Comparison of ENCODE assay signal across 26 cellular contexts in the genomic region with DNA sequence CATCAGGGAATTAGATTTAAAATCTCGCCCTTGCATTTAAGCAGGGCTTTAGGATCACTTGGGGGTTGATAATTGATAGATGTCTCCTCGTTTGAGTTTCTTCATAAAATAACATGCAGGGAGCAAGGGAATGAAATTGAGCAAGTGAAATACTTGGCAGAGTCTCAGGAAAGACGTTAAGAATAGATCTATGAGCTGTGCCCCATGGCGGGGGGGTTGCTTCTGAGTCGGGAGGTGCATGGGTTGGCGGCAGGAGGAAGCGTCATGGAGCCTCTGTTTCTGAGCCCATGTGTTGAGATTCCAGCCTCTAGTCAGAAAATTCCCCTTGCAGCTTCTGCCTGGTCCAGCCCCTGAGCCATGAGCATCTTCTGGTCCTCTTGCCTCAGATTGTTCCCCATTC.
"Had no signal": no experiment of that assay in that cellular context is flagged by ENCODE, and none has a peak within 500 bp of the region (broad histone marks: within the 10 kb centered on the region; RNA-seq: fewer than 3 reads in every experiment).

No MANE protein-coding gene starts in this region.

- H3K4me2 ChIP-seq: SK-N-SH had no signal

- DNase-seq: activated CD4-positive, alpha-beta memory T cell treated with anti-CD3 and anti-CD28 coated beads, Interleukin-2, amount 10 ng/mL, durations not matched to agents 7 days and 5 days; activated CD4-positive, alpha-beta T cell treated with anti-CD3 and anti-CD28 coated beads, Interleukin-2, amount 10 ng/mL, durations not matched to agents 7 days and 5 days; activated CD4-positive, CD25-positive, alpha-beta regulatory T cell; activated gamma-delta T cell; activated naive CD4-positive, alpha-beta T cell treated with anti-CD3 and anti-CD28 coated beads for 36 hours; activated T-cell treated with anti-CD3 and anti-CD28 coated beads for 4 hours; activated T-cell treated with anti-CD3 and anti-CD28 coated beads, Interleukin-2, amount 50 U/mL, for 48 hours; anterior cingulate cortex; MG63; NCI-H1105; NCI-H1436; NCI-H1694 treated with DMSO at 0.1 percent for 48 hours; NCI-H2029 treated with DMSO at 0.1 percent for 48 hours; NCI-H345; NCI-H510A; NCI-H69; NK-92 treated with Interleukin-12 subunit alpha and Interleukin-12 subunit beta, amount 100 ng/mL, for 24 hours; OCI-M1; Right ventricle myocardium superior; RPMI8226; SJCRH30; SK-N-SH; T-helper 1 cell had no signal

- H3K27ac ChIP-seq: SJCRH30, VCaP had no signal

- H3K4me3 ChIP-seq: MG63, SJCRH30 had no signal

- H3K27me3 ChIP-seq: SJCRH30 had no signal

- H3K36me3 ChIP-seq: MG63, SJCRH30 had no signal

- H3K9ac ChIP-seq: SK-N-SH had no signal

- ATAC-seq: activated T-helper 17 cell treated with anti-CD3 and anti-CD28 coated beads, Interleukin-2, amount 50 U/mL, for 72 hours; Panc1 had no signal

- H3K4me1 ChIP-seq: SJCRH30 had no signal

- H3K9me3 ChIP-seq: MG63, SJCRH30, SK-N-SH had no signal
